Comparison of ENCODE assay signal across 10 cellular contexts in genomic region chr10:588246-589165, GRCh38.
A peak's percentile ranks its signal among the peaks of the same experiment; 100 is the strongest.
DNase-seq lines count a peak whose midpoint lies in the region; ATAC-seq and TF ChIP-seq lines count a peak whose summit lies in the region.
"Had no signal": no experiment of that assay in that cellular context is flagged by ENCODE, and none has a peak within 500 bp of the region (broad histone marks: within the 10 kb centered on the region; RNA-seq: fewer than 3 reads in every experiment).

No MANE protein-coding gene starts in this region.

- H3K27ac ChIP-seq in smooth muscle cell (ENCODE audit: low read depth) = no peak overlapping the region
- H3K27ac ChIP-seq: C4-2B had no signal

- H3K9ac ChIP-seq in smooth muscle cell (ENCODE audit: low read depth) = no peak overlapping the region

- no peaks in the 10 kb centered on the region for H3K9me3 Mint-ChIP-seq in nephron

- H3K27ac Mint-ChIP-seq in nephron = peak overlapping the region in 2 of 3 experiments; percentile 16 to 17

- H3K4me1 ChIP-seq in smooth muscle cell (ENCODE audit: low read depth) = no peaks in the 10 kb centered on the region

- H3K4me3 ChIP-seq in AG10803 (ENCODE audit: low read length) (no peak overlapping the region), foreskin fibroblast (ENCODE audit: low read depth in 1 of 2, low read length in 2 of 2) (no peak overlapping the region), smooth muscle cell (no peak overlapping the region)

- H2AFZ ChIP-seq in smooth muscle cell (ENCODE audit: low read depth) = no peak overlapping the region

- peaks cover 88% of the 10 kb centered on the region for H3K79me2 ChIP-seq in smooth muscle cell (ENCODE audit: low read depth)

- H3K27me3 ChIP-seq in smooth muscle cell (ENCODE audit: low read depth) = no peaks in the 10 kb centered on the region

- no peaks in the 10 kb centered on the region for H3K27me3 Mint-ChIP-seq in nephron (ENCODE audit: low read depth)

- 93% methylated on average over 26 of the region's 27 CpGs for WGBS in smooth muscle cell (ENCODE audit: low lambda C conversion rate)

- no peaks in the 10 kb centered on the region for H3K36me3 Mint-ChIP-seq in nephron (ENCODE audit: low read depth)

- no peak overlapping the region for H3K4me3 Mint-ChIP-seq in nephron

- no peaks in the 10 kb centered on the region for H3K9me3 ChIP-seq in smooth muscle cell (replicated peaks; ENCODE audit: low read depth)

- peaks cover 89% of the 10 kb centered on the region for H4K20me1 ChIP-seq in smooth muscle cell (ENCODE audit: low read depth)

- H3K4me2 ChIP-seq in smooth muscle cell = no peak overlapping the region

- no peak for ATAC-seq in GM18907 (IDR thresholded peaks at IDR 0.05; ENCODE audit: unreplicated experiment)

- TF ChIP-seq CTCF in AG10803 (conservative IDR thresholded peaks at IDR 0.05; ENCODE audit: low read length) (peak; percentile 52), foreskin fibroblast (IDR thresholded peaks at IDR 0.05; ENCODE audit: low read depth, low read length) (peak; percentile 26), nephron (IDR thresholded peaks at IDR 0.05; ENCODE audit: unreplicated experiment in 3 of 3) (no peak), smooth muscle cell (IDR thresholded peaks at IDR 0.05; ENCODE audit: borderline replicate concordance, insufficient read depth, poor library complexity, severe bottlenecking) (no peak)

- H3K36me3 ChIP-seq in smooth muscle cell (ENCODE audit: low read depth) = no peaks in the 10 kb centered on the region

- H3K4me1 Mint-ChIP-seq in nephron = peaks cover 64% of the 10 kb centered on the region

- no peaks in the 10 kb centered on the region for H3F3A ChIP-seq in smooth muscle cell (ENCODE audit: low read depth)

- DNase-seq in AG10803 (ENCODE audit: low read depth) (peak; percentile 53), SK-N-DZ (ENCODE audit: low spot score) (peak; percentile 94), foreskin fibroblast (peak in 1 of 2 donors; percentile 52), smooth muscle cell (lab: John Stamatoyannopoulos, UW; ENCODE audit: unreplicated experiment) (no peak), NCI-H2196 (lab: John Stamatoyannopoulos, UW; ENCODE audit: unreplicated experiment) (no peak)
- no peak for DNase-seq in stimulated activated CD4-positive, alpha-beta T cell treated with anti-CD3 and anti-CD28 coated beads, Interleukin-4, amount 100 ng/mL, for 1 hour
- DNase-seq: stimulated activated naive CD4-positive, alpha-beta T cell treated with Interleukin-2 at 50 U/mL for 16 hours had no signal

Comparison
In these comparisons a context has a peak if more than half of its experiments do, and no peak if none do; other contexts are left out.
1. DNase-seq: peak in AG10803 (single experiment) and SK-N-DZ (single experiment); none in smooth muscle cell (single experiment), stimulated activated CD4-positive, alpha-beta T cell treated with anti-CD3 and anti-CD28 coated beads, Interleukin-4, amount 100 ng/mL, for 1 hour (single experiment) and NCI-H2196 (single experiment).
2. CTCF ChIP-seq: peak in AG10803 (single experiment) and foreskin fibroblast (single experiment); none in nephron (0 of 3) and smooth muscle cell (single experiment).